ENCODE assay signal across 8 cellular contexts in the genomic region with DNA sequence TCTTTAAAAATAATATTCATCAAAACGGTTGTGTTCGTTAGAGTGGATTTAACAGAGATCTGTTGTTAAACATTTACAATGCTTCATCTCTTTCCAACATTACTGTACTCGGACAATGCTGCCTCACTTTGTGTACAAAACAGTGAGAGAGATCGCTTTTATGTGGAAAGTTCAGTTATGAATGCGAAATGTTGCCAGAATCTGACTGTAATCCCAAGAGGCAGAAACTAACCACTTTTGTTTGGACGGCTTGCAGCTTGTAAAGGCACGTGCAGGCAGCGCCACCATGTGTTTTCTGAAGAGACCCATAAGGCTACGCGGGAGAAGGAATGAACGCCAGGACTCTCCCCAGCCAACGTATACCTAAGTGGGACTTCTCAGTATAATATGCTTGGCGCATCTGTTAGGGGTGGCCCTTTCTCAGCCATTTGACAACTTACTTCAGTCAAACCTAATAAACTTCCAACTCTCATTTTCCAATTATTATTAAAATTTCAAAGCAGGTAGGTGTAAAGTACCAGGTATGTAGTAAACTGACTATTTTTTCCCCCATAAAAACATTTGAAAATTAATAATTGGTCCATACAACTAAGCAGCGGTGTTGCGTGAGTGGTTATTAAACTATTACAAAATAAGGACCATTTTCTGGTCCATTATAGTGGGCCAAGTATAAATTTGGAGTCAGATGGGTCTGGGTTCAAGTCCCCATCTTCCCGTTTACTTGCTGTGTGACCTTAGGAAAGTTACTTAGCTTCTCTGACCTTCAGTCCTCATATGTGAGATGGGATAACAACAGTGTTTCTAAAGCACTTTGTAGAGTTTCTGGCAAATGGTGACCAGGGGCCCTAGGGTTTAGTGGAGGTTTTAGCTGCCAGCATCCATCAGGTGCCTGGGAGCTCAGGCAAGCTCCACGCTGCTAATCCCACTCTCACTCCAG. TPM values are rescaled to one million over a fixed set of nuclear protein-coding genes. Genes with fewer than 3 reads are reported as not detected.
DNase-seq lines count a peak whose midpoint lies in the region; ATAC-seq and TF ChIP-seq lines count a peak whose summit lies in the region.

No MANE protein-coding gene starts in this region.

- peak; percentile 90 for TF ChIP-seq CTCF in epithelial cell of proximal tubule (conservative IDR thresholded peaks at IDR 0.05; ENCODE audit: low read depth, low read length)

- ATAC-seq in stimulated activated naive CD8-positive, alpha-beta T cell treated with anti-CD3 and anti-CD28 coated beads, Interleukin-15, Interleukin-2, amounts not matched to agents 100 U/mL and 50 U/mL, for 24 hours = peak; percentile 80

- peak in 12 of 14 donors; percentile 9 to 79 (median 48) for DNase-seq in C1 segment of cervical spinal cord (lab: John Stamatoyannopoulos, UW)
- peak; percentile 51 for DNase-seq in GM19240 (ENCODE audit: insufficient read length, low spot score)
- DNase-seq in HuH-7 (ENCODE audit: low spot score) = peak; percentile 89
- DNase-seq in NOMO-1 treated with DMSO at 0.1 percent for 48 hours (lab: John Stamatoyannopoulos, UW; ENCODE audit: unreplicated experiment) = peak; percentile 86
- DNase-seq in activated T-cell treated with anti-CD3 and anti-CD28 coated beads for 24 hours (ENCODE audit: low read depth) = peak; percentile 42
- DNase-seq in epithelial cell of proximal tubule (ENCODE audit: low read depth) = no peak
- DNase-seq in myocyte (ENCODE audit: low read depth) = peak; percentile 90
- DNase-seq in stimulated activated naive CD8-positive, alpha-beta T cell treated with anti-CD3 and anti-CD28 coated beads, Interleukin-15, Interleukin-2, amounts not matched to agents 100 U/mL and 50 U/mL, for 24 hours = peak; percentile 64

- peak overlapping the region; percentile 19 for H3K4me3 ChIP-seq in epithelial cell of proximal tubule (ENCODE audit: low read depth, low read length)

RNA-seq across cellular contexts. Expression of gene NAPG, which starts 5.6 kb away (rescaled TPM):
- total RNA-seq in epithelial cell of proximal tubule (26.0 and 29.5 TPM in 2 replicates), myocyte (34.0 and 39.3 TPM in 2 replicates)
- 17.4 TPM for polyA plus RNA-seq in myocyte (2012)
